In genomic region chr16:30185141-30185682, GRCh38 we compare ENCODE assay signal across 9 cellular contexts. TPM values are rescaled to one million over a fixed set of nuclear protein-coding genes. Genes with fewer than 3 reads are reported as not detected.
DNase-seq lines count a peak whose midpoint lies in the region; ATAC-seq and TF ChIP-seq lines count a peak whose summit lies in the region.
"Had no signal": no experiment of that assay in that cellular context is flagged by ENCODE, and none has a peak within 500 bp of the region (broad histone marks: within the 10 kb centered on the region; RNA-seq: fewer than 3 reads in every experiment).

No MANE protein-coding gene starts in this region.

- intact Hi-C loops in activated CD4-positive, alpha-beta memory T cell treated with anti-CD3 and anti-CD28 coated beads for 36 hours (cut with micrococcal nuclease), result no loop called here
- intact Hi-C loops in right lobe of liver (cut with DNase I), result no loop called here
- intact Hi-C loops in tibial artery (cut with DNase I; ENCODE audit: low total_unique reads), result no loop called here

- TF ChIP-seq CTCF in right lobe of liver (IDR thresholded peaks at IDR 0.05) (no peak), tibial artery (IDR thresholded peaks at IDR 0.05) (no peak), foreskin fibroblast (IDR thresholded peaks at IDR 0.05; ENCODE audit: low read depth, low read length) (no peak)

- peaks cover 40% of the 10 kb centered on the region for H3K36me3 Mint-ChIP-seq in activated CD4-positive, alpha-beta memory T cell treated with anti-CD3 and anti-CD28 coated beads for 36 hours

- H3K4me3 Mint-ChIP-seq in activated CD4-positive, alpha-beta memory T cell treated with anti-CD3 and anti-CD28 coated beads for 36 hours, result peak overlapping the region; percentile 100

- H3K27me3 ChIP-seq in right lobe of liver, result no peaks in the 10 kb centered on the region
- no peaks in the 10 kb centered on the region for H3K27me3 ChIP-seq in tibial artery
- H3K27me3 ChIP-seq: ovary had no signal

- H3K9me3 Mint-ChIP-seq in activated CD4-positive, alpha-beta memory T cell treated with anti-CD3 and anti-CD28 coated beads for 36 hours, result no peaks in the 10 kb centered on the region

- H3K9me3 ChIP-seq in right lobe of liver, result no peaks in the 10 kb centered on the region
- H3K9me3 ChIP-seq in tibial artery, result no peaks in the 10 kb centered on the region
- H3K9me3 ChIP-seq: ovary had no signal

- H3K27me3 Mint-ChIP-seq in activated CD4-positive, alpha-beta memory T cell treated with anti-CD3 and anti-CD28 coated beads for 36 hours, result no peaks in the 10 kb centered on the region

- peak overlapping the region; percentile 15 to 70 (median 60) for H3K27ac ChIP-seq in right lobe of liver
- no peak overlapping the region for H3K27ac ChIP-seq in tibial artery
- H3K27ac ChIP-seq: ovary had no signal

- POLR2A ChIA-PET in activated CD4-positive, alpha-beta memory T cell treated with anti-CD3 and anti-CD28 coated beads for 36 hours (lab: Charles Lee), result interaction anchor here (1.0 to 2.7 kb wide), 9 partner anchors 71 to 387 kb away, joined by 3 to 12 read pairs (median 4); partner anchors contain the start of genes ALDOA, TBX6, YPEL3 and ZNF688

- H3K4me1 ChIP-seq in right lobe of liver (no peaks in the 10 kb centered on the region), tibial artery (peaks cover 0 to 21% (median 12%) of the 10 kb centered on the region in 4 donors)

- peak overlapping the region; percentile 100 for H3K27ac Mint-ChIP-seq in activated CD4-positive, alpha-beta memory T cell treated with anti-CD3 and anti-CD28 coated beads for 36 hours

- peak; percentile 12 to 33 (median 28) for DNase-seq in activated CD8-positive, alpha-beta memory T cell treated with anti-CD3 and anti-CD28 coated beads for 48 hours (ENCODE audit: low read depth in 2 of 3, low spot score in 2 of 3)
- no peak for DNase-seq in activated CD8-positive, alpha-beta memory T cell treated with anti-CD3 and anti-CD28 coated beads for 24 hours
- no peak for DNase-seq in activated CD4-positive, alpha-beta memory T cell treated with anti-CD3 and anti-CD28 coated beads for 36 hours
- DNase-seq in right lobe of liver, result peak; percentile 27 to 57 (median 52)
- no peak for DNase-seq in tibial artery
- no peak for DNase-seq in NCI-H2081 (lab: John Stamatoyannopoulos, UW)
- DNase-seq in foreskin fibroblast, result no peak

- CTCF ChIA-PET in activated CD4-positive, alpha-beta memory T cell treated with anti-CD3 and anti-CD28 coated beads for 36 hours (lab: Charles Lee), result interaction anchor here (0.6 to 4.3 kb wide), 7 partner anchors 64 to 359 kb away, joined by 3 to 32 read pairs (median 4); partner anchors contain the start of genes GDPD3, PPP4C and TBX6

- H3K4me3 ChIP-seq in right lobe of liver (peak overlapping the region; percentile 25 to 67 (median 62)), tibial artery (peak overlapping the region; percentile 53 to 63), foreskin fibroblast (ENCODE audit: low read depth in 1 of 2, low read length in 2 of 2) (no peak overlapping the region)
- H3K4me3 ChIP-seq: ovary had no signal

- ATAC-seq in right lobe of liver (peak in 2 of 4 donors; percentile 8), GM21447 (IDR thresholded peaks at IDR 0.05; ENCODE audit: unreplicated experiment) (no peak)

- H3K36me3 ChIP-seq in right lobe of liver (no peaks in the 10 kb centered on the region), tibial artery (no peaks in the 10 kb centered on the region)
- H3K36me3 ChIP-seq: ovary had no signal

- WGBS in right lobe of liver (ENCODE audit: insufficient coverage, low coverage, low lambda C conversion rate, missing lambda C conversion rate), result no CpG with 5 or more reads among the region's 12 CpGs

- peaks cover 24% of the 10 kb centered on the region for H3K4me1 Mint-ChIP-seq in activated CD4-positive, alpha-beta memory T cell treated with anti-CD3 and anti-CD28 coated beads for 36 hours (ENCODE audit: low read depth)

- TF ChIP-seq POLR2A in right lobe of liver (IDR thresholded peaks at IDR 0.05), result no peak

RNA-seq across cellular contexts. Expression of gene CORO1A, which starts 1.8 kb away (rescaled TPM):
- 1,000 to 10,000 TPM; 1,027 to 1,051 TPM for total RNA-seq in activated CD4-positive, alpha-beta memory T cell treated with anti-CD3 and anti-CD28 coated beads for 36 hours
- total RNA-seq in right lobe of liver, result 10 to 100 TPM in 1 of 6 experiments, 1 to 10 TPM in 5; 7.0 to 15.2 (median 7.9) TPM

RNA-seq across cellular contexts. Expression of gene BOLA2B, which starts 8.3 kb away (rescaled TPM):
- total RNA-seq in activated CD4-positive, alpha-beta memory T cell treated with anti-CD3 and anti-CD28 coated beads for 36 hours, result 100 to 1,000 TPM; 156 to 159 TPM
- total RNA-seq in right lobe of liver, result 100 to 1,000 TPM in 1 of 6 experiments, 10 to 100 TPM in 5; 22.9 to 139 (median 25.6) TPM

RNA-seq across cellular contexts. Expression of gene SLX1A, which starts 8.5 kb away (rescaled TPM):
- total RNA-seq in activated CD4-positive, alpha-beta memory T cell treated with anti-CD3 and anti-CD28 coated beads for 36 hours, result 10 to 100 TPM; 98.8 to 99.9 TPM
- total RNA-seq in right lobe of liver, result 10 to 100 TPM; 15.5 to 83.2 (median 36.4) TPM

RNA-seq across cellular contexts. Expression of gene SULT1A3, which starts 13.8 kb away (rescaled TPM):
- total RNA-seq in activated CD4-positive, alpha-beta memory T cell treated with anti-CD3 and anti-CD28 coated beads for 36 hours, result 10 to 100 TPM; 14.2 to 15.2 TPM
- total RNA-seq in right lobe of liver, result 10 to 100 TPM in 5 of 6 experiments, 1 to 10 TPM in 1; 8.5 to 29.0 (median 11.9) TPM

Comparison
In these comparisons a context has a peak if more than half of its experiments do, and no peak if none do; other contexts are left out.
1. DNase-seq: peak in activated CD8-positive, alpha-beta memory T cell treated with anti-CD3 and anti-CD28 coated beads for 48 hours (3 of 3) and right lobe of liver (3 of 3); none in activated CD8-positive, alpha-beta memory T cell treated with anti-CD3 and anti-CD28 coated beads for 24 hours (single experiment), activated CD4-positive, alpha-beta memory T cell treated with anti-CD3 and anti-CD28 coated beads for 36 hours (single experiment), tibial artery (0 of 2), NCI-H2081 (0 of 2) and foreskin fibroblast (0 of 2).
2. H3K27ac ChIP-seq: peak in right lobe of liver (3 of 3); none in tibial artery (0 of 2).
3. H3K4me3 ChIP-seq: peak in right lobe of liver (3 of 3) and tibial artery (2 of 2); none in foreskin fibroblast (0 of 2).
4. RNA of gene CORO1A, which starts 1.8 kb away (total RNA-seq): 1,027 to 1,051 TPM in activated CD4-positive, alpha-beta memory T cell treated with anti-CD3 and anti-CD28 coated beads for 36 hours; 7.0 to 15.2 TPM in right lobe of liver; every median in the first group is over 10 times any median in the second.